ENCODE assay signal across 8 cellular contexts in genomic region chr10:13102002-13102794, GRCh38. TPM values are rescaled to one million over a fixed set of nuclear protein-coding genes. Genes with fewer than 3 reads are reported as not detected.
DNase-seq lines count a peak whose midpoint lies in the region; TF ChIP-seq lines count a peak whose summit lies in the region.

No MANE protein-coding gene starts in this region.

- H3K79me2 ChIP-seq in smooth muscle cell (ENCODE audit: low read depth), result peaks cover 41% of the 10 kb centered on the region

- TF ChIP-seq CTCF in HFF-Myc (IDR thresholded peaks at IDR 0.05; ENCODE audit: low read depth, low read length, missing control alignments), result no peak
- no peak for TF ChIP-seq CTCF in right atrium auricular region (IDR thresholded peaks at IDR 0.05)
- no peak for TF ChIP-seq CTCF in smooth muscle cell (IDR thresholded peaks at IDR 0.05; ENCODE audit: borderline replicate concordance, insufficient read depth, poor library complexity, severe bottlenecking)

- H3K27me3 ChIP-seq in adipocyte (replicated peaks; ENCODE audit: control insufficient read depth, insufficient read depth, low read length), result no peaks in the 10 kb centered on the region
- H3K27me3 ChIP-seq in right atrium auricular region, result no peaks in the 10 kb centered on the region
- no peaks in the 10 kb centered on the region for H3K27me3 ChIP-seq in smooth muscle cell (ENCODE audit: low read depth)

- H3F3A ChIP-seq in smooth muscle cell (ENCODE audit: low read depth), result no peaks in the 10 kb centered on the region

- peak overlapping the region; percentile 93 for H3K4me2 ChIP-seq in smooth muscle cell

- 81% methylated on average over 13 of the region's 13 CpGs for WGBS in smooth muscle cell (ENCODE audit: low lambda C conversion rate)

- H4K20me1 ChIP-seq in smooth muscle cell (ENCODE audit: low read depth), result peaks cover 46% of the 10 kb centered on the region

- DNase-seq in HFF-Myc (ENCODE audit: extremely low read depth, low read depth), result no peak
- peak; percentile 18 for DNase-seq in adipocyte (ENCODE audit: low read depth)
- DNase-seq in right atrium auricular region (ENCODE audit: low spot score), result no peak
- DNase-seq in smooth muscle cell (lab: John Stamatoyannopoulos, UW; ENCODE audit: unreplicated experiment), result no peak
- no peak for DNase-seq in middle frontal gyrus (ENCODE audit: extremely low spot score, low spot score)
- DNase-seq in NCI-H748 treated with DMSO at 0.1 percent for 48 hours (lab: John Stamatoyannopoulos, UW), result no peak
- DNase-seq in stimulated activated CD4-positive, alpha-beta T cell treated with anti-CD3 and anti-CD28 coated beads, Interleukin-4, amount 100 ng/mL, for 4 hours, result no peak
- no peak for DNase-seq in NCI-H524 (lab: John Stamatoyannopoulos, UW)

- H3K9ac ChIP-seq in adipocyte (ENCODE audit: low read length) (peak overlapping the region; percentile 90), smooth muscle cell (ENCODE audit: low read depth) (no peak overlapping the region)

- H3K36me3 ChIP-seq in adipocyte (ENCODE audit: control insufficient read depth, insufficient read depth, low read length, severe bottlenecking), result peaks cover 19% of the 10 kb centered on the region
- H3K36me3 ChIP-seq in right atrium auricular region, result no peaks in the 10 kb centered on the region
- H3K36me3 ChIP-seq in smooth muscle cell (ENCODE audit: low read depth), result no peaks in the 10 kb centered on the region

- peak overlapping the region; percentile 98 to 100 for H3K27ac ChIP-seq in right atrium auricular region
- no peak overlapping the region for H3K27ac ChIP-seq in smooth muscle cell (ENCODE audit: low read depth)

- no peak overlapping the region for H2AFZ ChIP-seq in smooth muscle cell (ENCODE audit: low read depth)

- H3K9me3 ChIP-seq in adipocyte (ENCODE audit: control insufficient read depth, low read length) (no peaks in the 10 kb centered on the region), right atrium auricular region (no peaks in the 10 kb centered on the region), smooth muscle cell (replicated peaks; ENCODE audit: low read depth) (no peaks in the 10 kb centered on the region)

- peaks cover 40% of the 10 kb centered on the region for H3K4me1 ChIP-seq in adipocyte (ENCODE audit: control insufficient read depth, insufficient read depth, low read length)
- H3K4me1 ChIP-seq in right atrium auricular region, result peaks cover 0 to 41% of the 10 kb centered on the region in 2 donors
- peaks cover 13% of the 10 kb centered on the region for H3K4me1 ChIP-seq in smooth muscle cell (ENCODE audit: low read depth)

- H3K4me3 ChIP-seq in HFF-Myc (replicated peaks; ENCODE audit: low read depth, low read length) (peak overlapping the region; percentile 4; the same call in 1 of the 2 replicates), adipocyte (ENCODE audit: low read length) (peak overlapping the region; percentile 94), right atrium auricular region (peak overlapping the region; percentile 20 to 34), smooth muscle cell (peak overlapping the region; percentile 15)

RNA-seq across cellular contexts. Expression of gene OPTN, which starts 2.2 kb away (rescaled TPM):
- total RNA-seq in right atrium auricular region (10 to 100 TPM; 67.9 to 82.7 TPM), smooth muscle cell (43.0 and 43.7 TPM in 2 replicates)
- 83.0 and 107 TPM in 2 replicates for polyA plus RNA-seq in smooth muscle cell

RNA-seq across cellular contexts. Expression of gene MCM10, which starts 59.2 kb away (rescaled TPM):
- total RNA-seq in right atrium auricular region (under 1 TPM in 1 of 2 donors, not detected in 1; 0.15 TPM), smooth muscle cell (3.5 and 7.0 TPM in 2 replicates)
- 5.7 and 6.6 TPM in 2 replicates for polyA plus RNA-seq in smooth muscle cell

Comparison
In these comparisons a context has a peak if more than half of its experiments do, and no peak if none do; other contexts are left out.
1. H3K4me3 ChIP-seq: peak in every context shown above with its lines; median percentile 94 in adipocyte; 27 in right atrium auricular region; 15 in smooth muscle cell; 4 in HFF-Myc.